Comparison of ENCODE assay signal across 1 cellular context in genomic region chr5:138032028-138032571, GRCh38.
TF ChIP-seq lines count a peak whose summit lies in the region.

No MANE protein-coding gene starts in this region.

TF ChIP-seq in K562, 482 proteins besides CTCF, POLR2A, EP300 and RAD21 (continued from another document and continues in another):
- TF ChIP-seq ETS1 (conservative IDR thresholded peaks at IDR 0.05; ENCODE audit: control insufficient read depth, low read depth, low read length) = peak; percentile 37
- no peak for TF ChIP-seq JUN (IDR thresholded peaks at IDR 0.05; ENCODE audit: borderline replicate concordance, low read depth, low read length)
- TF ChIP-seq JUN (CRISPR knock-in tag; IDR thresholded peaks at IDR 0.05; ENCODE audit: borderline replicate concordance) = 0 out of 2 replicates have a peak, but pooled peaks have one; percentile 19
- TF ChIP-seq GTF2B (IDR thresholded peaks at IDR 0.05; ENCODE audit: extremely low read depth, insufficient read length) = no peak
- TF ChIP-seq BRCA1 (IDR thresholded peaks at IDR 0.05) = no peak
- TF ChIP-seq BRCA1 (CRISPR knock-in tag; IDR thresholded peaks at IDR 0.05) = no peak
- no peak for TF ChIP-seq POLR2G (IDR thresholded peaks at IDR 0.05; ENCODE audit: low read depth, low read length)
- TF ChIP-seq ZNF561 (CRISPR knock-in tag; conservative IDR thresholded peaks at IDR 0.05) = no peak
- TF ChIP-seq CBFA2T2 (conservative IDR thresholded peaks at IDR 0.05) = peak; percentile 15; the same call in 1 of the 2 replicates
- TF ChIP-seq MEF2A (IDR thresholded peaks at IDR 0.05; ENCODE audit: control insufficient read depth, low read depth, low read length) = no peak
- no peak for TF ChIP-seq CHD4 (IDR thresholded peaks at IDR 0.05; ENCODE audit: insufficient read depth, insufficient replicate concordance, low read depth, low read length, poor library complexity, severe bottlenecking)
- TF ChIP-seq THAP7 (CRISPR knock-in tag; IDR thresholded peaks at IDR 0.05) = no peak
- no peak for TF ChIP-seq ARID2 (IDR thresholded peaks at IDR 0.05)
- TF ChIP-seq RCOR1 (IDR thresholded peaks at IDR 0.05; ENCODE audit: borderline replicate concordance in 1 of 2, low read depth in 2 of 2, low read length in 2 of 2) = no peak
- TF ChIP-seq SP1 (CRISPR knock-in tag; IDR thresholded peaks at IDR 0.05) = peak; percentile 1; the same call in 1 of the 2 replicates
- no peak for TF ChIP-seq XRCC5 (IDR thresholded peaks at IDR 0.05; ENCODE audit: low read depth, low read length)
- no peak for TF ChIP-seq MTA1 (IDR thresholded peaks at IDR 0.05; ENCODE audit: borderline replicate concordance)
- TF ChIP-seq ETV5 (CRISPR knock-in tag; IDR thresholded peaks at IDR 0.05; ENCODE audit: low read depth) = no peak
- TF ChIP-seq ZBTB33 (CRISPR knock-in tag; IDR thresholded peaks at IDR 0.05) = no peak
- TF ChIP-seq CBFB (CRISPR knock-in tag; IDR thresholded peaks at IDR 0.05) = no peak
- TF ChIP-seq ZNF449 (CRISPR knock-in tag; IDR thresholded peaks at IDR 0.05) = no peak
- TF ChIP-seq ERF (CRISPR knock-in tag; IDR thresholded peaks at IDR 0.05) = 0 out of 2 replicates have a peak, but pooled peaks have one; percentile 11
- no peak for TF ChIP-seq TCF7 (IDR thresholded peaks at IDR 0.05; ENCODE audit: borderline replicate concordance)
- no peak for TF ChIP-seq HMG20A (CRISPR knock-in tag; conservative IDR thresholded peaks at IDR 0.05)
- TF ChIP-seq MBD2 (IDR thresholded peaks at IDR 0.05; ENCODE audit: borderline replicate concordance, low read depth) = no peak
- no peak for TF ChIP-seq IRF9 (tag; IDR thresholded peaks at IDR 0.05)
- TF ChIP-seq RUNX1 (IDR thresholded peaks at IDR 0.05; ENCODE audit: low read depth) = no peak
- no peak for TF ChIP-seq MAZ (CRISPR knock-in tag; conservative IDR thresholded peaks at IDR 0.05 in 1 of 2, IDR thresholded peaks at IDR 0.05 in 1 of 2)
- no peak; a peak in 1 of 4 replicates for TF ChIP-seq HDAC1 (IDR thresholded peaks at IDR 0.05)
- TF ChIP-seq ZBTB7A (IDR thresholded peaks at IDR 0.05; ENCODE audit: borderline replicate concordance, control insufficient read depth, low read depth, low read length) = no peak
- TF ChIP-seq SIX5 (IDR thresholded peaks at IDR 0.05; ENCODE audit: borderline replicate concordance in 1 of 2, insufficient read depth in 1 of 2, low read depth in 1 of 2, low read length in 2 of 2) = no peak
- no peak for TF ChIP-seq E2F8 (IDR thresholded peaks at IDR 0.05; ENCODE audit: low read depth, partially characterized antibody)
- TF ChIP-seq MXD1 (CRISPR knock-in tag; IDR thresholded peaks at IDR 0.05; ENCODE audit: borderline replicate concordance, poor library complexity, severe bottlenecking) = no peak
- TF ChIP-seq ZNF217 (CRISPR knock-in tag; IDR thresholded peaks at IDR 0.05) = no peak
- TF ChIP-seq CHD7 (IDR thresholded peaks at IDR 0.05; ENCODE audit: low read depth, low read length) = no peak
- no peak for TF ChIP-seq SAFB (IDR thresholded peaks at IDR 0.05; ENCODE audit: borderline replicate concordance, low read depth, low read length)
- no peak for TF ChIP-seq ZNF79 (CRISPR knock-in tag; IDR thresholded peaks at IDR 0.05; ENCODE audit: low read depth)
- TF ChIP-seq CBX5 (IDR thresholded peaks at IDR 0.05; ENCODE audit: borderline replicate concordance, low read depth) = no peak
- TF ChIP-seq PHB2 (IDR thresholded peaks at IDR 0.05; ENCODE audit: low read depth) = no peak
- no peak for TF ChIP-seq PURB (CRISPR knock-in tag; IDR thresholded peaks at IDR 0.05; ENCODE audit: low read depth)
- TF ChIP-seq KLF10 (CRISPR knock-in tag; IDR thresholded peaks at IDR 0.05) = no peak
